In the genomic region with DNA sequence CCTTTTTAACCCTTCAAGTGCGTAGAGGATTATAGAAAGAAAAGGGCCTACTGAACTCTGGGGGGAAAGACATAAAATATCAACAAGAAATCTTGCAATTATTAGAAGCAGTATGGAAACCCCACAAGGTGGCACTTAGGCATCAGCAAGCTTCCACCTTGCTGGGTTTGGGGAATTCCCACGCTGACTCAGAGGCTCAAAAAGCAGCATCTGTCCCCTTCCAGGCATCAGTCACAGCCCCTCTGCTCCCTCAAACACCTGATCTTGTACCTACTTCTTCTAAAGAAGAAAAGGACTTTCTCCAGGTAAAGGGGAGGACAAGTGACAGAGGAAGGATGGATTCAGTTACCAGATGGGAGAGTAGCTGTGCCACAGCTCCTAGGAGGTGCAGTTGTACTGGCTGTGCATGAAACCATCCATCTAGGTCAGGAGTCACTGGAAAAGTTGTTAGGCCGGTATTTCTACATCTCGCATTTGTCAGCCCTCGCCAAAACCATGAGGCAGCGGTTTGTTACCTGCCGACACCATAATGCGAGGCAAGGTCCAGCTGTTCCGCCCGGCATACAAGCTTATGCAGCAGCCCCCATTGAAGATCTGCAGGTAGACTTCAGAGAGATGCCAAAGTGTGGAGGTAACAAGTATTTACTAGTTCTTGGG, we compare ENCODE assay signal across 8 cellular contexts. TPM values are rescaled to one million over a fixed set of nuclear protein-coding genes. Genes with fewer than 3 reads are reported as not detected.
DNase-seq lines count a peak whose midpoint lies in the region; ATAC-seq and TF ChIP-seq lines count a peak whose summit lies in the region.
"Not testable (repeated sequence)": the region's sequence is repeated elsewhere in the genome, so short reads cannot be mapped to it uniquely, and the experiment has no call there.

No MANE protein-coding gene starts in this region.

- not testable (repeated sequence) for H3K79me2 ChIP-seq in HCT116 (ENCODE audit: insufficient read depth, low read length); PC-9 (ENCODE audit: low read depth)

- POLR2A ChIA-PET in GM10248 (lab: Yijun Ruan, JAX) (interaction anchor here (0.7 kb wide), 1 partner anchor 19 kb away, joined by 4 read pairs; no protein-coding TSS in a partner anchor), PC-9 (lab: Charles Lee; ENCODE audit: unreplicated experiment) (interaction anchor here (0.5 kb wide), 1 partner anchor 746 kb away, joined by 3 read pairs; no protein-coding TSS in a partner anchor)
- POLR2A ChIA-PET in HCT116 (lab: Charles Lee): not testable (repeated sequence)
- POLR2A ChIA-PET in activated CD8-positive, alpha-beta T cell treated with anti-CD3 and anti-CD28 coated beads for 36 hours (lab: Charles Lee): interaction anchor here (1.2 to 1.7 kb wide), 2 partner anchors 19 to 81 kb away, joined by 5 to 6 read pairs; a partner anchor contains a TSS

- H3F3A ChIP-seq in PC-9 (ENCODE audit: insufficient read depth, low read depth): not testable (repeated sequence)

- H3K9me3 ChIP-seq in HCT116 (ENCODE audit: control insufficient read depth in 1 of 2, insufficient read depth in 1 of 2, low read depth in 1 of 2, low read length in 2 of 2); PC-9 (ENCODE audit: insufficient read depth, low read depth): not testable (repeated sequence)

- H3K9ac ChIP-seq in HCT116 (ENCODE audit: low read length): not testable (repeated sequence)

- CTCF ChIA-PET in GM10248 (lab: Yijun Ruan, JAX) (interaction anchor here (0.7 to 5.2 kb wide), 13 partner anchors 11 to 122 kb away, joined by 3 to 53 read pairs (median 3); a partner anchor contains a TSS), HCT116 (lab: Charles Lee) (interaction anchor here (1.0 to 1.1 kb wide), 2 partner anchors 19 to 51 kb away, joined by 3 to 4 read pairs; a partner anchor contains a TSS), PC-9 (lab: Charles Lee) (interaction anchor here (0.6 kb wide), 1 partner anchor 24 kb away, joined by 6 read pairs; no protein-coding TSS in a partner anchor)
- CTCF ChIA-PET in activated CD8-positive, alpha-beta T cell treated with anti-CD3 and anti-CD28 coated beads for 36 hours (lab: Charles Lee): interaction anchor here (1.0 to 2.7 kb wide), 9 partner anchors 18 to 461 kb away, joined by 3 to 9 read pairs (median 5); no protein-coding TSS in a partner anchor
- CTCF ChIA-PET in activated naive CD4-positive, alpha-beta T cell treated with anti-CD3 and anti-CD28 coated beads for 36 hours (lab: Charles Lee): interaction anchor here (0.8 to 2.9 kb wide), 6 partner anchors 16 to 463 kb away, joined by 3 to 18 read pairs (median 5); no protein-coding TSS in a partner anchor

- H3K4me2 ChIP-seq in HCT116 (ENCODE audit: low read length): peak overlapping the region; percentile 27; the same call in 1 of the 2 replicates
- H3K4me2 ChIP-seq in PC-9: peak overlapping the region; percentile 70

- peak; percentile 52 for TF ChIP-seq CTCF in GM10248 (IDR thresholded peaks at IDR 0.05; ENCODE audit: control extremely low read depth, extremely low read depth, low read depth, missing control alignments)
- not testable (repeated sequence) for TF ChIP-seq CTCF in HCT116 (IDR thresholded peaks at IDR 0.05 in 2 of 3, conservative IDR thresholded peaks at IDR 0.05 in 1 of 3; ENCODE audit: borderline replicate concordance in 1 of 3, insufficient read depth in 1 of 3, low read depth in 2 of 3, low read length in 2 of 3)
- TF ChIP-seq CTCF in PC-9 (conservative IDR thresholded peaks at IDR 0.05): peak; percentile 40
- TF ChIP-seq CTCF in activated CD8-positive, alpha-beta T cell treated with anti-CD3 and anti-CD28 coated beads for 36 hours (IDR thresholded peaks at IDR 0.05): peak; percentile 53

- H3K27me3 Mint-ChIP-seq in activated CD8-positive, alpha-beta T cell treated with anti-CD3 and anti-CD28 coated beads for 36 hours; activated naive CD4-positive, alpha-beta T cell treated with anti-CD3 and anti-CD28 coated beads for 36 hours (ENCODE audit: low read depth); stimulated activated naive B cell treated with anti-CD40 and anti-IgM and Interleukin-4, amounts not matched to agents 10 μg/mL and 1 μg/mL and 100 μg/mL, for 72 hours: not testable (repeated sequence)

- intact Hi-C loops in HCT116 (cut with micrococcal nuclease); PC-9 (cut with micrococcal nuclease; ENCODE audit: unreplicated experiment); activated CD8-positive, alpha-beta T cell treated with anti-CD3 and anti-CD28 coated beads for 36 hours (cut with micrococcal nuclease): not testable (repeated sequence)
- intact Hi-C loops in activated naive CD4-positive, alpha-beta T cell treated with anti-CD3 and anti-CD28 coated beads for 36 hours (cut with micrococcal nuclease): loop anchor here (1.0 kb wide), 7 partner anchors 18 to 460 kb away; a partner anchor contains a TSS

- not testable (repeated sequence) for ATAC-seq in HCT116
- peak; percentile 89 for ATAC-seq in activated CD8-positive, alpha-beta T cell treated with anti-CD3 and anti-CD28 coated beads for 36 hours
- peak; percentile 80 to 84 for ATAC-seq in stimulated activated naive B cell treated with anti-CD40 and anti-IgM and Interleukin-4, amounts not matched to agents 10 μg/mL and 1 μg/mL and 100 μg/mL, for 72 hours (replicated peaks)

- H3K36me3 ChIP-seq in HCT116 (ENCODE audit: control insufficient read depth in 1 of 2, insufficient read depth in 2 of 2, low read length in 2 of 2); PC-9 (ENCODE audit: low read depth): not testable (repeated sequence)

- TF ChIP-seq RAD21 in HCT116 (IDR thresholded peaks at IDR 0.05; ENCODE audit: low read depth): peak; percentile 32; the same call in 1 of the 2 replicates

- not testable (repeated sequence) for H3K4me3 Mint-ChIP-seq in activated CD8-positive, alpha-beta T cell treated with anti-CD3 and anti-CD28 coated beads for 36 hours; activated naive CD4-positive, alpha-beta T cell treated with anti-CD3 and anti-CD28 coated beads for 36 hours; stimulated activated naive B cell treated with anti-CD40 and anti-IgM and Interleukin-4, amounts not matched to agents 10 μg/mL and 1 μg/mL and 100 μg/mL, for 72 hours

- H3K27ac Mint-ChIP-seq in activated CD8-positive, alpha-beta T cell treated with anti-CD3 and anti-CD28 coated beads for 36 hours; activated naive CD4-positive, alpha-beta T cell treated with anti-CD3 and anti-CD28 coated beads for 36 hours; stimulated activated naive B cell treated with anti-CD40 and anti-IgM and Interleukin-4, amounts not matched to agents 10 μg/mL and 1 μg/mL and 100 μg/mL, for 72 hours: not testable (repeated sequence)

- not testable (repeated sequence) for H3K4me1 ChIP-seq in HCT116 (ENCODE audit: control insufficient read depth in 1 of 2, insufficient read depth in 2 of 2, low read length in 2 of 2)
- peaks cover 34% of the 10 kb centered on the region for H3K4me1 ChIP-seq in PC-9 (replicated peaks; ENCODE audit: insufficient read depth)

- H3K4me1 Mint-ChIP-seq in activated CD8-positive, alpha-beta T cell treated with anti-CD3 and anti-CD28 coated beads for 36 hours (ENCODE audit: low read depth): peaks cover 10% of the 10 kb centered on the region
- H3K4me1 Mint-ChIP-seq in activated naive CD4-positive, alpha-beta T cell treated with anti-CD3 and anti-CD28 coated beads for 36 hours (ENCODE audit: low read depth): peaks cover 13% of the 10 kb centered on the region
- peaks cover 6 to 12% of the 10 kb centered on the region in 2 donors for H3K4me1 Mint-ChIP-seq in stimulated activated naive B cell treated with anti-CD40 and anti-IgM and Interleukin-4, amounts not matched to agents 10 μg/mL and 1 μg/mL and 100 μg/mL, for 72 hours

- not testable (repeated sequence) for H2AFZ ChIP-seq in HCT116 (ENCODE audit: low read depth, low read length, poor library complexity, severe bottlenecking); PC-9

- peak; percentile 51 for DNase-seq in GM10248 (ENCODE audit: extremely low spot score)
- DNase-seq in HCT116 (ENCODE audit: low read depth, low spot score): not testable (repeated sequence)
- DNase-seq in PC-9: peak; percentile 62 to 82
- peak; percentile 82 for DNase-seq in activated CD8-positive, alpha-beta T cell treated with anti-CD3 and anti-CD28 coated beads for 36 hours
- DNase-seq in activated naive CD4-positive, alpha-beta T cell treated with anti-CD3 and anti-CD28 coated beads for 36 hours: peak; percentile 88
- DNase-seq in kidney tubule cell (ENCODE audit: low spot score): peak; percentile 57
- peak; percentile 43 to 48 for DNase-seq in stimulated activated CD4-positive, alpha-beta T cell treated with anti-CD3 and anti-CD28 coated beads, Interleukin-2, amount 100 ng/mL, for 48 hours
- DNase-seq in stimulated activated naive B cell treated with anti-CD40 and anti-IgM and Interleukin-4, amounts not matched to agents 10 μg/mL and 1 μg/mL and 100 μg/mL, for 72 hours: peak; percentile 45

- H3K36me3 Mint-ChIP-seq in activated CD8-positive, alpha-beta T cell treated with anti-CD3 and anti-CD28 coated beads for 36 hours (ENCODE audit: low read depth); activated naive CD4-positive, alpha-beta T cell treated with anti-CD3 and anti-CD28 coated beads for 36 hours (ENCODE audit: low read depth); stimulated activated naive B cell treated with anti-CD40 and anti-IgM and Interleukin-4, amounts not matched to agents 10 μg/mL and 1 μg/mL and 100 μg/mL, for 72 hours: not testable (repeated sequence)

- TF ChIP-seq POLR2A in HCT116 (IDR thresholded peaks at IDR 0.05; ENCODE audit: borderline replicate concordance, extremely low read depth, insufficient read depth, insufficient read length): not testable (repeated sequence)

- not testable (repeated sequence) for H3K9me2 ChIP-seq in HCT116 (ENCODE audit: insufficient read depth); PC-9 (ENCODE audit: insufficient read depth)

- not testable (repeated sequence) for BruUV-seq in HCT116 (replicated peaks; lab: Mats Ljungman, UMichigan); PC-9 (replicated peaks; lab: Mats Ljungman, UMichigan)

- not testable (repeated sequence) for H3K27me3 ChIP-seq in HCT116 (ENCODE audit: insufficient read depth, low read length); PC-9 (ENCODE audit: insufficient read depth, low read depth)

- H3K27ac ChIP-seq in HCT116 (ENCODE audit: low read depth, low read length): not testable (repeated sequence)
- peak overlapping the region; percentile 80 for H3K27ac ChIP-seq in PC-9

- H3K4me3 ChIP-seq in HCT116 (replicated peaks in 1 of 2; ENCODE audit: low read depth in 1 of 2, low read length in 2 of 2); PC-9: not testable (repeated sequence)

- not testable (repeated sequence) for H3K9me3 Mint-ChIP-seq in activated CD8-positive, alpha-beta T cell treated with anti-CD3 and anti-CD28 coated beads for 36 hours; activated naive CD4-positive, alpha-beta T cell treated with anti-CD3 and anti-CD28 coated beads for 36 hours; stimulated activated naive B cell treated with anti-CD40 and anti-IgM and Interleukin-4, amounts not matched to agents 10 μg/mL and 1 μg/mL and 100 μg/mL, for 72 hours

- H4K20me1 ChIP-seq in HCT116 (ENCODE audit: insufficient read depth); PC-9 (ENCODE audit: insufficient read depth): not testable (repeated sequence)

- RAD21 ChIA-PET in HCT116 (lab: Charles Lee; ENCODE audit: low non-redundant PET in 1 of 2, low total read pairs in 2 of 2, uncharacterized antibody in 2 of 2, unreplicated experiment in 2 of 2): not testable (repeated sequence)

RNA-seq across cellular contexts. Expression of a gene that starts 18.6 kb away (rescaled TPM):
- 36.8 TPM for total RNA-seq in HCT116 (2021; ENCODE audit: unreplicated experiment)
- 20.3 and 29.3 TPM in 2 replicates for polyA plus RNA-seq in HCT116 (2012)
- 32.6 and 34.1 TPM in 2 replicates for total RNA-seq in PC-9 (2021)
- total RNA-seq in activated CD8-positive, alpha-beta T cell treated with anti-CD3 and anti-CD28 coated beads for 36 hours: 10 to 100 TPM; 33.6 to 38.7 TPM
- total RNA-seq in activated naive CD4-positive, alpha-beta T cell treated with anti-CD3 and anti-CD28 coated beads for 36 hours: 10 to 100 TPM; 33.2 to 38.3 TPM

RNA-seq across cellular contexts. Expression of a gene that starts 55.2 kb away (rescaled TPM):
- total RNA-seq in HCT116 (2021; ENCODE audit: unreplicated experiment) (37.9 TPM), PC-9 (2021) (30.3 and 47.6 TPM in 2 replicates)
- 20.9 and 30.0 TPM in 2 replicates for polyA plus RNA-seq in HCT116 (2012)
- total RNA-seq in activated CD8-positive, alpha-beta T cell treated with anti-CD3 and anti-CD28 coated beads for 36 hours: 10 to 100 TPM; 38.8 to 39.9 TPM
- 10 to 100 TPM; 17.8 to 18.7 TPM for total RNA-seq in activated naive CD4-positive, alpha-beta T cell treated with anti-CD3 and anti-CD28 coated beads for 36 hours
